In genomic region chr9:34603610-34604231, GRCh38 we compare ENCODE assay signal across 9 cellular contexts. TPM values are rescaled to one million over a fixed set of nuclear protein-coding genes. Genes with fewer than 3 reads are reported as not detected.
A peak's percentile ranks its signal among the peaks of the same experiment; 100 is the strongest.
DNase-seq lines count a peak whose midpoint lies in the region; ATAC-seq and TF ChIP-seq lines count a peak whose summit lies in the region.
"Had no signal": no experiment of that assay in that cellular context is flagged by ENCODE, and none has a peak within 500 bp of the region (broad histone marks: within the 10 kb centered on the region; RNA-seq: fewer than 3 reads in every experiment).

No MANE protein-coding gene starts in this region.

- H3K36me3 Mint-ChIP-seq in central memory CD8-positive, alpha-beta T cell (ENCODE audit: insufficient read depth) = peaks cover 4% of the 10 kb centered on the region

- H3K27me3 Mint-ChIP-seq in central memory CD8-positive, alpha-beta T cell = no peaks in the 10 kb centered on the region

- peak; percentile 63 for ATAC-seq in HG02981 (IDR thresholded peaks at IDR 0.05; ENCODE audit: unreplicated experiment)
- peak; percentile 77 for ATAC-seq in central memory CD8-positive, alpha-beta T cell (replicated peaks; ENCODE audit: extremely low read depth, poor library complexity, severe bottlenecking)
- peak; percentile 75 for ATAC-seq in left colon
- no peak for ATAC-seq in GM21367 (IDR thresholded peaks at IDR 0.05; ENCODE audit: unreplicated experiment)

- no peak overlapping the region for H3K4me3 Mint-ChIP-seq in central memory CD8-positive, alpha-beta T cell

- no peaks in the 10 kb centered on the region for H3K4me1 Mint-ChIP-seq in central memory CD8-positive, alpha-beta T cell

- no peak overlapping the region for H3K27ac Mint-ChIP-seq in central memory CD8-positive, alpha-beta T cell (ENCODE audit: low read depth)

- TF ChIP-seq CTCF in GM10266 (IDR thresholded peaks at IDR 0.05; ENCODE audit: control insufficient read depth, insufficient read depth, low read depth, missing control alignments) = peak; percentile 93

- DNase-seq in GM10266 (ENCODE audit: extremely low spot score) (peak; percentile 88), NCI-H345 treated with DMSO at 0.1 percent for 48 hours (lab: John Stamatoyannopoulos, UW; ENCODE audit: unreplicated experiment) (peak; percentile 45), left colon (peak; percentile 61 to 87)
- DNase-seq in activated CD4-positive, CD25-positive, alpha-beta regulatory T cell treated with anti-CD3 and anti-CD28 coated beads, Interleukin-2, amount 50 U/mL, for 72 hours = peak; percentile 79
- peak; percentile 62 to 77 for DNase-seq in central memory CD8-positive, alpha-beta T cell (ENCODE audit: low spot score in 2 of 2)
- DNase-seq in stimulated activated CD4-positive, alpha-beta T cell treated with anti-CD3 and anti-CD28 coated beads, Interleukin-4, amount 100 ng/mL, for 4 hours = peak; percentile 71 to 76

- H3K9me3 Mint-ChIP-seq in central memory CD8-positive, alpha-beta T cell = no peaks in the 10 kb centered on the region

- intact Hi-C loops in left colon (cut with DNase I, micrococcal nuclease) = no loop called here

RNA-seq across cellular contexts. Expression of gene RPP25L, which starts 8.2 kb away (rescaled TPM):
- total RNA-seq in left colon = 10 to 100 TPM; 36.4 to 40.7 TPM

RNA-seq across cellular contexts. Expression of gene CNTFR, which starts 14.2 kb away (rescaled TPM):
- total RNA-seq in left colon = 10 to 100 TPM in 1 of 2 donors, 1 to 10 TPM in 1; 6.4 to 13.1 TPM
- total RNA-seq: mononuclear cell had no signal

RNA-seq across cellular contexts. Expression of gene DCTN3, which starts 16.6 kb away (rescaled TPM):
- 10 to 100 TPM; 53.7 to 59.4 TPM for total RNA-seq in left colon

RNA-seq across cellular contexts. Expression of gene ARID3C, which starts 25.1 kb away (rescaled TPM):
- not detected for total RNA-seq in left colon
- total RNA-seq: mononuclear cell had no signal

RNA-seq across cellular contexts. Expression of gene SIGMAR1, which starts 33.9 kb away (rescaled TPM):
- 10 to 100 TPM; 47.7 to 58.4 TPM for total RNA-seq in left colon
